ENCODE assay signal across 8 cellular contexts in genomic region chrX:51395807-51396728, GRCh38.
DNase-seq lines count a peak whose midpoint lies in the region; ATAC-seq and TF ChIP-seq lines count a peak whose summit lies in the region.

No MANE protein-coding gene starts in this region.

- in situ Hi-C loops in Caki2 (cut with HindIII; ENCODE audit: low pct_unique_long_range_greater_than_20kb, low sequenced_read_pairs), result no loop called here
- in situ Hi-C loops in ACHN (cut with HindIII; ENCODE audit: low pct_ligation_motif_present, low pct_unique_long_range_greater_than_20kb, low sequenced_read_pairs), result no loop called here

- DNase-seq in Caki2 (ENCODE audit: low read depth) (peak; percentile 57), PC-3 (no peak), NCI-H1694 (lab: John Stamatoyannopoulos, UW) (no peak), ACHN (no peak), glomerular visceral epithelial cell (ENCODE audit: extremely low spot score) (no peak)
- peak; percentile 59 for DNase-seq in activated naive CD8-positive, alpha-beta T cell treated with anti-CD3 and anti-CD28 coated beads for 36 hours
- peak; percentile 27 to 36 for DNase-seq in stimulated activated CD4-positive, alpha-beta T cell treated with anti-CD3 and anti-CD28 coated beads, Interleukin-1b, Interleukin-23, amount 100 ng/mL, for 4 hours (ENCODE audit: low read depth in 2 of 2)

- no peaks in the 10 kb centered on the region for H3K9me2 ChIP-seq in PC-3 (replicated peaks; ENCODE audit: low read length)

- peaks cover 28% of the 10 kb centered on the region for H3K4me1 Mint-ChIP-seq in activated naive CD8-positive, alpha-beta T cell treated with anti-CD3 and anti-CD28 coated beads for 36 hours

- 0 out of 2 replicates have a peak, but pooled peaks have one; percentile 11 for TF ChIP-seq CTCF in PC-3 (conservative IDR thresholded peaks at IDR 0.05; ENCODE audit: low read depth, low read length)

- no peaks in the 10 kb centered on the region for H4K20me1 ChIP-seq in PC-3 (ENCODE audit: low read length)

- intact Hi-C loops in PC-3 (cut with micrococcal nuclease), result no loop called here

- H3K27ac ChIP-seq in PC-3 (ENCODE audit: low read length), result no peak overlapping the region

- H3K4me2 ChIP-seq in PC-3 (ENCODE audit: low read length), result peak overlapping the region; percentile 31

- H3K79me2 ChIP-seq in PC-3 (ENCODE audit: low read length), result no peaks in the 10 kb centered on the region

- H3K4me1 ChIP-seq in PC-3 (ENCODE audit: insufficient read depth, low read length) (no peaks in the 10 kb centered on the region), iPS-15b (ENCODE audit: control insufficient read depth, insufficient read depth, low read length) (no peaks in the 10 kb centered on the region)

- H3K36me3 Mint-ChIP-seq in activated naive CD8-positive, alpha-beta T cell treated with anti-CD3 and anti-CD28 coated beads for 36 hours, result peaks cover 16% of the 10 kb centered on the region

- H3K9me3 ChIP-seq in PC-3 (ENCODE audit: low read length) (no peaks in the 10 kb centered on the region), iPS-15b (ENCODE audit: control insufficient read depth, insufficient read depth, low read length) (no peaks in the 10 kb centered on the region)

- no peaks in the 10 kb centered on the region for H3F3A ChIP-seq in PC-3 (ENCODE audit: low read length, unreplicated experiment)

- H3K27me3 Mint-ChIP-seq in activated naive CD8-positive, alpha-beta T cell treated with anti-CD3 and anti-CD28 coated beads for 36 hours, result no peaks in the 10 kb centered on the region

- H3K27me3 ChIP-seq in PC-3 (ENCODE audit: low read length), result peaks cover 6% of the 10 kb centered on the region; the same call in 1 of the 2 replicates
- peaks cover 2% of the 10 kb centered on the region for H3K27me3 ChIP-seq in iPS-15b (ENCODE audit: control insufficient read depth, insufficient read depth, low read length)

- H3K4me3 ChIP-seq in PC-3 (ENCODE audit: low read length) (no peak overlapping the region), iPS-15b (ENCODE audit: low read depth, low read length) (peak overlapping the region; percentile 62)

- H3K36me3 ChIP-seq in PC-3 (ENCODE audit: low read depth, low read length) (no peaks in the 10 kb centered on the region), iPS-15b (ENCODE audit: control insufficient read depth, insufficient read depth, low read length) (no peaks in the 10 kb centered on the region)

- POLR2A ChIA-PET in PC-3 (lab: Charles Lee; ENCODE audit: unreplicated experiment), result no interaction called here

- peaks cover 6% of the 10 kb centered on the region for H3K9me3 Mint-ChIP-seq in activated naive CD8-positive, alpha-beta T cell treated with anti-CD3 and anti-CD28 coated beads for 36 hours

- CTCF ChIA-PET in PC-3 (lab: Charles Lee), result no interaction called here

- H2AFZ ChIP-seq in PC-3 (ENCODE audit: low read length), result 0 out of 2 replicates have a peak overlapping the region, but pooled peaks have one; percentile 34

- peak overlapping the region; percentile 89 for H3K4me3 Mint-ChIP-seq in activated naive CD8-positive, alpha-beta T cell treated with anti-CD3 and anti-CD28 coated beads for 36 hours

- peak overlapping the region; percentile 91 for H3K27ac Mint-ChIP-seq in activated naive CD8-positive, alpha-beta T cell treated with anti-CD3 and anti-CD28 coated beads for 36 hours

- H3K9ac ChIP-seq in PC-3 (ENCODE audit: low read length) (no peak overlapping the region), iPS-15b (ENCODE audit: low read depth, low read length) (peak overlapping the region; percentile 47)

- BruUV-seq in PC-3 (replicated peaks; lab: Mats Ljungman, UMichigan), result no TSS peak

- no peak for ATAC-seq in PC-3

Comparison
In these comparisons a context has a peak if more than half of its experiments do, and no peak if none do; other contexts are left out.
1. DNase-seq: peak in Caki2 (single experiment), activated naive CD8-positive, alpha-beta T cell treated with anti-CD3 and anti-CD28 coated beads for 36 hours (single experiment) and stimulated activated CD4-positive, alpha-beta T cell treated with anti-CD3 and anti-CD28 coated beads, Interleukin-1b, Interleukin-23, amount 100 ng/mL, for 4 hours (2 of 2); none in PC-3 (single experiment), NCI-H1694 (single experiment), ACHN (single experiment) and glomerular visceral epithelial cell (single experiment).